1 cellular context compared by ENCODE assay signal in the genomic region with DNA sequence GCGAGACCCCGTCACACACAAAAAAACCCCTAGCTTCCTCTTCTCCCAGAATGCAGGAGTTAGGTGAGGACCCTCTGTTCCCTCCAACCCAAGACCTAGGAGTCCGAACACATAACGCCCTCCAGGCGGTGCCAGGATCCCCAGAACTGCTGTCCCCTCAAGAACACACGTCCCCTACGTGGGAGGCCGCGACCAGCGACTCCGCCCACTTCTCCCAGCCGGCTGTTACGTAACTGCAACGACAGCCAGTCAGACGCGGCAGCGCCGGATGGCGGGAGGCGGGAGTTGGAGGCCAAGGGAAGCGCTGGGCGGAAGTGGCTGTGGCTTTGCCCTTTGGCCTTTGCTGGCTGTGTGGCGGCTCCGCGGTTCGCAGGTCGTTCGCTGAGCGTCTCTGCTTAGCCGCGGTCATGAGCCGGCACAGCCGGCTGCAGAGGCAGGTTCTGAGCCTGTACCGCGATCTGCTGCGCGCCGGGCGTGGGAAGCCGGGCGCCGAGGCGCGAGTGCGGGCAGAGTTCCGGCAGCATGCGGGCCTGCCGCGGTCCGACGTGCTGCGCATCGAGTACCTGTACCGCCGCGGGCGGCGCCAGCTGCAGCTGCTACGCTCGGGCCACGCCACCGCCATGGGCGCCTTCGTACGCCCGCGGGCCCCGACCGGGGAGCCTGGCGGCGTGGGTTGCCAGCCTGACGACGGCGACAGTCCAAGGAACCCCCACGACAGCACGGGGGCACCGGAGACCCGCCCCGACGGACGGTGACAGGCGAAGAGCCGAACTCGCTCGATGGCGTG.
A peak's percentile ranks its signal among the peaks of the same experiment; 100 is the strongest.
TF ChIP-seq lines count a peak whose summit lies in the region.

A gene with protein sequence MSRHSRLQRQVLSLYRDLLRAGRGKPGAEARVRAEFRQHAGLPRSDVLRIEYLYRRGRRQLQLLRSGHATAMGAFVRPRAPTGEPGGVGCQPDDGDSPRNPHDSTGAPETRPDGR (plus strand): TSS at position 321 of the 787 bp plus-strand sequence. CDS start 87 bp downstream, at position 408.

TF ChIP-seq in HCT116, 20 proteins besides CTCF, POLR2A, EP300 and RAD21 (continued from another document):
- TF ChIP-seq EGR1 (IDR thresholded peaks at IDR 0.05; ENCODE audit: low read depth) = peak; percentile 83
- peak; percentile 86 for TF ChIP-seq ZFX (IDR thresholded peaks at IDR 0.05)
- TF ChIP-seq POLR2AphosphoS5 (IDR thresholded peaks at IDR 0.05; ENCODE audit: low read depth, low read length) = peak; percentile 88
- TF ChIP-seq SIN3A (IDR thresholded peaks at IDR 0.05; ENCODE audit: low read depth) = peak; percentile 87
- TF ChIP-seq, protein P1, sequence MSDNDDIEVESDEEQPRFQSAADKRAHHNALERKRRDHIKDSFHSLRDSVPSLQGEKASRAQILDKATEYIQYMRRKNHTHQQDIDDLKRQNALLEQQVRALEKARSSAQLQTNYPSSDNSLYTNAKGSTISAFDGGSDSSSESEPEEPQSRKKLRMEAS (IDR thresholded peaks at IDR 0.05) = peak; percentile 87
- no peak; the same call in 1 of the 2 replicates for TF ChIP-seq CEBPB (IDR thresholded peaks at IDR 0.05; ENCODE audit: low read depth)
- TF ChIP-seq ZNF274 (IDR thresholded peaks at IDR 0.05; ENCODE audit: low read depth, low read length) = no peak
- no peak for TF ChIP-seq FOSL1 (IDR thresholded peaks at IDR 0.05; ENCODE audit: low read depth)
- TF ChIP-seq SRF (IDR thresholded peaks at IDR 0.05; ENCODE audit: low read depth) = no peak
- TF ChIP-seq EZH2phosphoT487 (IDR thresholded peaks at IDR 0.05; ENCODE audit: borderline replicate concordance) = no peak
- TF ChIP-seq, protein P2, sequence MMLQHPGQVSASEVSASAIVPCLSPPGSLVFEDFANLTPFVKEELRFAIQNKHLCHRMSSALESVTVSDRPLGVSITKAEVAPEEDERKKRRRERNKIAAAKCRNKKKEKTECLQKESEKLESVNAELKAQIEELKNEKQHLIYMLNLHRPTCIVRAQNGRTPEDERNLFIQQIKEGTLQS (IDR thresholded peaks at IDR 0.05) = no peak
